Comparison of ENCODE assay signal across 8 cellular contexts in genomic region chr17:48997103-48997826, GRCh38. TPM values are rescaled to one million over a fixed set of nuclear protein-coding genes. Genes with fewer than 3 reads are reported as not detected.
DNase-seq lines count a peak whose midpoint lies in the region; ATAC-seq and TF ChIP-seq lines count a peak whose summit lies in the region.

IGF2BP1 (plus strand) TSS chr17:48997385; CDS start chr17:48997746, 361 bp downstream.

- H3K27ac ChIP-seq in HL-60 (replicated peaks), result peak within 1 kb of the TSS; percentile 96
- H3K27ac ChIP-seq in right atrium auricular region, result no peak within 1 kb of the TSS

- POLR2A ChIA-PET in BJ (lab: Charles Lee), result interaction anchor here (0.7 to 0.8 kb wide), 3 partner anchors 9 to 201 kb away, joined by 4 to 10 read pairs (median 4); no protein-coding TSS in a partner anchor

- ATAC-seq in stimulated activated naive CD8-positive, alpha-beta T cell treated with anti-CD3 and anti-CD28 coated beads, Interleukin-15, Interleukin-2, amounts not matched to agents 100 U/mL and 50 U/mL, for 24 hours, result peak; percentile 32
- no peak for ATAC-seq in GM21381 (IDR thresholded peaks at IDR 0.05; ENCODE audit: unreplicated experiment)

- H3K4me3 ChIP-seq in BJ (ENCODE audit: low read depth, low read length), result peak within 1 kb of the TSS; percentile 41
- H3K4me3 ChIP-seq in HL-60 (replicated peaks; ENCODE audit: insufficient read depth, low read length), result peak within 1 kb of the TSS; percentile 86
- peak within 1 kb of the TSS in 1 of 2 donors; percentile 32 for H3K4me3 ChIP-seq in right atrium auricular region

- H3K27me3 ChIP-seq in BJ (ENCODE audit: control insufficient read depth, insufficient read depth, low read length), result peaks cover 24% of the 10 kb centered on the region
- H3K27me3 ChIP-seq in HL-60 (ENCODE audit: insufficient read depth, poor library complexity, severe bottlenecking), result peaks cover 29% of the 10 kb centered on the region
- H3K27me3 ChIP-seq in right atrium auricular region, result peaks cover 66 to 83% of the 10 kb centered on the region in 2 donors

- DNase-seq in BJ (ENCODE audit: low read depth) (no peak), HL-60 (ENCODE audit: low read depth in 1 of 2, low spot score in 1 of 2) (peak in 1 of 2 experiments; percentile 57), right atrium auricular region (ENCODE audit: low spot score) (peak; percentile 51), NCI-H146 treated with DMSO at 0.1 percent for 48 hours (lab: John Stamatoyannopoulos, UW; ENCODE audit: unreplicated experiment) (no peak)
- peak; percentile 70 for DNase-seq in activated CD8-positive, alpha-beta memory T cell treated with anti-CD3 and anti-CD28 coated beads for 24 hours
- DNase-seq in stimulated activated naive CD8-positive, alpha-beta T cell treated with anti-CD3 and anti-CD28 coated beads, Interleukin-15, Interleukin-2, amounts not matched to agents 100 U/mL and 50 U/mL, for 24 hours, result peak; percentile 28
- DNase-seq in effector CD4-positive, alpha-beta T cell, result no peak

- peaks cover 0 to 7% of the 10 kb centered on the region in 2 donors for H3K9me3 ChIP-seq in right atrium auricular region

- TF ChIP-seq CTCF in BJ (IDR thresholded peaks at IDR 0.05; ENCODE audit: insufficient read depth, low read depth, low read length) (no peak), HL-60 (IDR thresholded peaks at IDR 0.05; ENCODE audit: insufficient read depth, low read length) (no peak), right atrium auricular region (IDR thresholded peaks at IDR 0.05) (no peak)

- peaks cover 0 to 33% of the 10 kb centered on the region in 2 donors for H3K4me1 ChIP-seq in right atrium auricular region

- H3K36me3 ChIP-seq in BJ (ENCODE audit: control insufficient read depth, insufficient read depth, low read length) (no peaks in the 10 kb centered on the region), right atrium auricular region (no peaks in the 10 kb centered on the region)

- CTCF ChIA-PET in BJ (lab: Yijun Ruan, JAX), result interaction anchor here (1.0 to 3.6 kb wide), 5 partner anchors 17 to 54 kb away, joined by 3 to 30 read pairs (median 3); no protein-coding TSS in a partner anchor

RNA-seq across cellular contexts. Expression of gene IGF2BP1, which starts in this region (rescaled TPM):
- 3.7 and 5.3 TPM in 2 replicates for polyA plus RNA-seq in BJ (2011; rRNA removed)
- polyA minus RNA-seq in BJ (2011; rRNA and poly(A)+ RNA removed), result 7.1 and 11.8 TPM in 2 replicates
- not detected for total RNA-seq in right atrium auricular region

Comparison
In these comparisons a context has a peak if more than half of its experiments do, and no peak if none do; other contexts are left out.
1. Peak in DNase-seq in right atrium auricular region; RNA of the gene not detected or under 1 TPM.
2. DNase-seq: peak in activated CD8-positive, alpha-beta memory T cell treated with anti-CD3 and anti-CD28 coated beads for 24 hours (single experiment) and stimulated activated naive CD8-positive, alpha-beta T cell treated with anti-CD3 and anti-CD28 coated beads, Interleukin-15, Interleukin-2, amounts not matched to agents 100 U/mL and 50 U/mL, for 24 hours (single experiment); none in BJ (single experiment), NCI-H146 treated with DMSO at 0.1 percent for 48 hours (single experiment) and effector CD4-positive, alpha-beta T cell (single experiment).